1 cellular context compared by ENCODE assay signal in the genomic region with DNA sequence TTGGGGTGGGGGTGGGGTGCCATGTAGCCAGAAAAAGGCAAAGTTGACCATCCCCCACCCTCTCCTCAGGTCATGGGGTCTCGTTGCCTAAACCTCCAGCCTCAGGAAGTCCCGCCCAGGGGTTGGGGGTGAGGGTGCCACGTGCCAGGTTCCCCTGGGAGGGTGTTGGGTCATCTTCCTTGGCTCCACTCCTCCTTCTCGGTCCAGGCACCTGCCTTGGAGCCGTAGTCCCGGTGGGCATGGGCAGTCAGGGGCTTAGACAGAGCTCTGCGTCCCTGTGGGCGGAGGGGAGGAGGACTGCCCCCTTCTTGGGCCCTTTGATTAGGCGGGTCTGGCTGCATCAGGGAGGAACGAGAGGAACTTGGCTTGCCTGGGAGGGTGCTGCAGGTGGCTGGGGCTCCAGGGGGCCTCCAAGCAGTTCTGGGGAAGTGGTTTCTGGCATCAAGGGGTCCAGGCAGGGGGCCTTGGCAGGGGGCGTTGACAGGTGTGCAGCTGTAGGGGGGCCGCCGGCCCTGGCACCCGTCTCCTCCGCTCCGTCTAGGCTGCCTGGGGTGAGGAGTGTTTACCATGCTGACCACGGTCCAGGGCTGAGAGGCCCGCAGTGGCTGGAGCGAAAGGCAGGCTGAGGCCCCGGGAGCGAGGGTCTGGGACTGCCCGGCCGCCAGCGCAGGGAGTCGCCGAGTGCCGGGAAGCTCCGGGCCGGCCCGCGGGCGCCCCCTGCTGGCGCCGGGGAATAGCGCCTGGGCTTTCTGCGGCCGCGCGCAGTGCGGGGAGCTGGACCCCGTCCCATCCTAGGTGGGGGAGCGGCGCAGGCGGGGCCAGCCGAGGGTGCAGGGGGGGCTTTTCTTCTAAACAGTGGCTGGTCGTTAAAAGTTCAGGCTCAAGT.
TF ChIP-seq lines count a peak whose summit lies in the region.

No MANE protein-coding gene starts in this region.

TF ChIP-seq in K562, 482 proteins besides CTCF, POLR2A, EP300 and RAD21 (continued from another document and continues in another):
- TF ChIP-seq, protein P1, sequence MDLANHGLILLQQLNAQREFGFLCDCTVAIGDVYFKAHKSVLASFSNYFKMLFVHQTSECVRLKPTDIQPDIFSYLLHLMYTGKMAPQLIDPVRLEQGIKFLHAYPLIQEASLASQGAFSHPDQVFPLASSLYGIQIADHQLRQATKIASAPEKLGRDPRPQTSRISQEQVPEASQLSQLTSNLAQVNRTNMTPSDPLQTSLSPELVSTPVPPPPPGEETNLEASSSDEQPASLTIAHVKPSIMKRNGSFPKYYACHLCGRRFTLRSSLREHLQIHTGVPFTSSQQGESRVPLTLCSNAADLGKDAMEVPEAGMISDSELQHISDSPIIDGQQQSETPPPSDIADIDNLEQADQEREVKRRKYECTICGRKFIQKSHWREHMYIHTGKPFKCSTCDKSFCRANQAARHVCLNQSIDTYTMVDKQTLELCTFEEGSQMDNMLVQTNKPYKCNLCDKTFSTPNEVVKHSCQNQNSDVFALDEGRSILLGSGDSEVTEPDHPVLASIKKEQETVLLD (IDR thresholded peaks at IDR 0.05): no peak
- TF ChIP-seq BRD4 (IDR thresholded peaks at IDR 0.05): no peak
- TF ChIP-seq ATF1 (CRISPR knock-in tag; IDR thresholded peaks at IDR 0.05): no peak
- no peak for TF ChIP-seq ATF1 (tag; IDR thresholded peaks at IDR 0.05)
- TF ChIP-seq KAT7 (CRISPR knock-in tag; IDR thresholded peaks at IDR 0.05; ENCODE audit: borderline replicate concordance): peak; percentile 92
- TF ChIP-seq, protein P2, sequence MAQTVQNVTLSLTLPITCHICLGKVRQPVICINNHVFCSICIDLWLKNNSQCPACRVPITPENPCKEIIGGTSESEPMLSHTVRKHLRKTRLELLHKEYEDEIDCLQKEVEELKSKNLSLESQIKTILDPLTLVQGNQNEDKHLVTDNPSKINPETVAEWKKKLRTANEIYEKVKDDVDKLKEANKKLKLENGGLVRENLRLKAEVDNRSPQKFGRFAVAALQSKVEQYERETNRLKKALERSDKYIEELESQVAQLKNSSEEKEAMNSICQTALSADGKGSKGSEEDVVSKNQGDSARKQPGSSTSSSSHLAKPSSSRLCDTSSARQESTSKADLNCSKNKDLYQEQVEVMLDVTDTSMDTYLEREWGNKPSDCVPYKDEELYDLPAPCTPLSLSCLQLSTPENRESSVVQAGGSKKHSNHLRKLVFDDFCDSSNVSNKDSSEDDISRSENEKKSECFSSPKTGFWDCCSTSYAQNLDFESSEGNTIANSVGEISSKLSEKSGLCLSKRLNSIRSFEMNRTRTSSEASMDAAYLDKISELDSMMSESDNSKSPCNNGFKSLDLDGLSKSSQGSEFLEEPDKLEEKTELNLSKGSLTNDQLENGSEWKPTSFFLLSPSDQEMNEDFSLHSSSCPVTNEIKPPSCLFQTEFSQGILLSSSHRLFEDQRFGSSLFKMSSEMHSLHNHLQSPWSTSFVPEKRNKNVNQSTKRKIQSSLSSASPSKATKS (CRISPR knock-in tag; IDR thresholded peaks at IDR 0.05): no peak
- no peak for TF ChIP-seq ZNF140 (CRISPR knock-in tag; IDR thresholded peaks at IDR 0.05)
- peak; percentile 85 for TF ChIP-seq CCNT2 (IDR thresholded peaks at IDR 0.05; ENCODE audit: borderline replicate concordance, extremely low read depth, insufficient read length, low read depth, low read length)
- peak; percentile 80 for TF ChIP-seq RBFOX2 (IDR thresholded peaks at IDR 0.05; ENCODE audit: low read depth, low read length)
- no peak for TF ChIP-seq RBM39 (optimal IDR thresholded peaks at IDR 0.05; ENCODE audit: low read depth, low read length)
- no peak for TF ChIP-seq ZNF707 (CRISPR knock-in tag; conservative IDR thresholded peaks at IDR 0.05)
- TF ChIP-seq RBM22 (IDR thresholded peaks at IDR 0.05; ENCODE audit: low read depth, low read length, poor library complexity, severe bottlenecking): peak; percentile 89
- no peak for TF ChIP-seq TSC22D4 (tag; IDR thresholded peaks at IDR 0.05)
- TF ChIP-seq ZNF12 (CRISPR knock-in tag; IDR thresholded peaks at IDR 0.05): 0 out of 2 replicates have a peak, but pooled peaks have one; percentile 40
- TF ChIP-seq, protein P3, sequence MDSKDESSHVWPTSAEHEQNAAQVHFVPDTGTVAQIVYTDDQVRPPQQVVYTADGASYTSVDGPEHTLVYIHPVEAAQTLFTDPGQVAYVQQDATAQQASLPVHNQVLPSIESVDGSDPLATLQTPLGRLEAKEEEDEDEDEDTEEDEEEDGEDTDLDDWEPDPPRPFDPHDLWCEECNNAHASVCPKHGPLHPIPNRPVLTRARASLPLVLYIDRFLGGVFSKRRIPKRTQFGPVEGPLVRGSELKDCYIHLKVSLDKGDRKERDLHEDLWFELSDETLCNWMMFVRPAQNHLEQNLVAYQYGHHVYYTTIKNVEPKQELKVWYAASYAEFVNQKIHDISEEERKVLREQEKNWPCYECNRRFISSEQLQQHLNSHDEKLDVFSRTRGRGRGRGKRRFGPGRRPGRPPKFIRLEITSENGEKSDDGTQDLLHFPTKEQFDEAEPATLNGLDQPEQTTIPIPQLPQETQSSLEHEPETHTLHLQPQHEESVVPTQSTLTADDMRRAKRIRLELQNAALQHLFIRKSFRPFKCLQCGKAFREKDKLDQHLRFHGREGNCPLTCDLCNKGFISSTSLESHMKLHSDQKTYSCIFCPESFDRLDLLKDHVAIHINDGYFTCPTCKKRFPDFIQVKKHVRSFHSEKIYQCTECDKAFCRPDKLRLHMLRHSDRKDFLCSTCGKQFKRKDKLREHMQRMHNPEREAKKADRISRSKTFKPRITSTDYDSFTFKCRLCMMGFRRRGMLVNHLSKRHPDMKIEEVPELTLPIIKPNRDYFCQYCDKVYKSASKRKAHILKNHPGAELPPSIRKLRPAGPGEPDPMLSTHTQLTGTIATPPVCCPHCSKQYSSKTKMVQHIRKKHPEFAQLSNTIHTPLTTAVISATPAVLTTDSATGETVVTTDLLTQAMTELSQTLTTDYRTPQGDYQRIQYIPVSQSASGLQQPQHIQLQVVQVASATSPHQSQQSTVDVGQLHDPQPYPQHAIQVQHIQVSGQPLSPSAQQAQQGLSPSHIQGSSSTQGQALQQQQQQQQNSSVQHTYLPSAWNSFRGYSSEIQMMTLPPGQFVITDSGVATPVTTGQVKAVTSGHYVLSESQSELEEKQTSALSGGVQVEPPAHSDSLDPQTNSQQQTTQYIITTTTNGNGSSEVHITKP (IDR thresholded peaks at IDR 0.05; ENCODE audit: partially characterized antibody): no peak
- no peak for TF ChIP-seq SMAD2 (IDR thresholded peaks at IDR 0.05; ENCODE audit: low read depth, low read length)
- no peak for TF ChIP-seq ZNF316 (IDR thresholded peaks at IDR 0.05)
- TF ChIP-seq ZNF695 (CRISPR knock-in tag; IDR thresholded peaks at IDR 0.05): no peak
- no peak for TF ChIP-seq RFX7 (CRISPR knock-in tag; IDR thresholded peaks at IDR 0.05)
- no peak for TF ChIP-seq POLR2AphosphoS2 (IDR thresholded peaks at IDR 0.05; ENCODE audit: low read length)
- TF ChIP-seq, protein P4, sequence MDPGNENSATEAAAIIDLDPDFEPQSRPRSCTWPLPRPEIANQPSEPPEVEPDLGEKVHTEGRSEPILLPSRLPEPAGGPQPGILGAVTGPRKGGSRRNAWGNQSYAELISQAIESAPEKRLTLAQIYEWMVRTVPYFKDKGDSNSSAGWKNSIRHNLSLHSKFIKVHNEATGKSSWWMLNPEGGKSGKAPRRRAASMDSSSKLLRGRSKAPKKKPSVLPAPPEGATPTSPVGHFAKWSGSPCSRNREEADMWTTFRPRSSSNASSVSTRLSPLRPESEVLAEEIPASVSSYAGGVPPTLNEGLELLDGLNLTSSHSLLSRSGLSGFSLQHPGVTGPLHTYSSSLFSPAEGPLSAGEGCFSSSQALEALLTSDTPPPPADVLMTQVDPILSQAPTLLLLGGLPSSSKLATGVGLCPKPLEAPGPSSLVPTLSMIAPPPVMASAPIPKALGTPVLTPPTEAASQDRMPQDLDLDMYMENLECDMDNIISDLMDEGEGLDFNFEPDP (CRISPR knock-in tag; IDR thresholded peaks at IDR 0.05): no peak
- no peak for TF ChIP-seq TRIM28 (IDR thresholded peaks at IDR 0.05)
- TF ChIP-seq YY1 (IDR thresholded peaks at IDR 0.05; ENCODE audit: borderline replicate concordance in 1 of 3, control insufficient read depth in 1 of 3, extremely low read depth in 1 of 3, insufficient read depth in 3 of 3, insufficient read length in 1 of 3, insufficient replicate concordance in 2 of 3, low read depth in 1 of 3, low read length in 2 of 3): peak in 2 of 3 experiments; percentile 13 to 29
- no peak for TF ChIP-seq ZNF253 (CRISPR knock-in tag; conservative IDR thresholded peaks at IDR 0.05)
- TF ChIP-seq, protein P5, sequence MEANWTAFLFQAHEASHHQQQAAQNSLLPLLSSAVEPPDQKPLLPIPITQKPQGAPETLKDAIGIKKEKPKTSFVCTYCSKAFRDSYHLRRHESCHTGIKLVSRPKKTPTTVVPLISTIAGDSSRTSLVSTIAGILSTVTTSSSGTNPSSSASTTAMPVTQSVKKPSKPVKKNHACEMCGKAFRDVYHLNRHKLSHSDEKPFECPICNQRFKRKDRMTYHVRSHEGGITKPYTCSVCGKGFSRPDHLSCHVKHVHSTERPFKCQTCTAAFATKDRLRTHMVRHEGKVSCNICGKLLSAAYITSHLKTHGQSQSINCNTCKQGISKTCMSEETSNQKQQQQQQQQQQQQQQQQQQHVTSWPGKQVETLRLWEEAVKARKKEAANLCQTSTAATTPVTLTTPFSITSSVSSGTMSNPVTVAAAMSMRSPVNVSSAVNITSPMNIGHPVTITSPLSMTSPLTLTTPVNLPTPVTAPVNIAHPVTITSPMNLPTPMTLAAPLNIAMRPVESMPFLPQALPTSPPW (CRISPR knock-in tag; IDR thresholded peaks at IDR 0.05): peak; percentile 84
- TF ChIP-seq, protein P6, sequence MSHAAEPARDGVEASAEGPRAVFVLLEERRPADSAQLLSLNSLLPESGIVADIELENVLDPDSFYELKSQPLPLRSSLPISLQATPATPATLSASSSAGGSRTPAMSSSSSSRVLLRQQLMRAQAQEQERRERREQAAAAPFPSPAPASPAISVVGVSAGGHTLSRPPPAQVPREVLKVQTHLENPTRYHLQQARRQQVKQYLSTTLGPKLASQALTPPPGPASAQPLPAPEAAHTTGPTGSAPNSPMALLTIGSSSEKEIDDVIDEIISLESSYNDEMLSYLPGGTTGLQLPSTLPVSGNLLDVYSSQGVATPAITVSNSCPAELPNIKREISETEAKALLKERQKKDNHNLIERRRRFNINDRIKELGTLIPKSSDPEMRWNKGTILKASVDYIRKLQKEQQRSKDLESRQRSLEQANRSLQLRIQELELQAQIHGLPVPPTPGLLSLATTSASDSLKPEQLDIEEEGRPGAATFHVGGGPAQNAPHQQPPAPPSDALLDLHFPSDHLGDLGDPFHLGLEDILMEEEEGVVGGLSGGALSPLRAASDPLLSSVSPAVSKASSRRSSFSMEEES (CRISPR knock-in tag; IDR thresholded peaks at IDR 0.05): no peak
- TF ChIP-seq CAMTA2 (CRISPR knock-in tag; conservative IDR thresholded peaks at IDR 0.05): no peak
- TF ChIP-seq IFI16 (CRISPR knock-in tag; IDR thresholded peaks at IDR 0.05): no peak
- TF ChIP-seq DIDO1 (tag; IDR thresholded peaks at IDR 0.05; ENCODE audit: low read depth): no peak
- no peak for TF ChIP-seq MECOM (CRISPR knock-in tag; IDR thresholded peaks at IDR 0.05)
- no peak for TF ChIP-seq ERF (CRISPR knock-in tag; IDR thresholded peaks at IDR 0.05)
- TF ChIP-seq SMAD3 (CRISPR knock-in tag; conservative IDR thresholded peaks at IDR 0.05): no peak
- peak; percentile 95 for TF ChIP-seq ZBTB7A (IDR thresholded peaks at IDR 0.05; ENCODE audit: borderline replicate concordance, control insufficient read depth, low read depth, low read length)
- TF ChIP-seq NR1H2 (CRISPR knock-in tag; IDR thresholded peaks at IDR 0.05): 0 out of 2 replicates have a peak, but pooled peaks have one; percentile 58
- TF ChIP-seq MAZ (CRISPR knock-in tag; conservative IDR thresholded peaks at IDR 0.05 in 1 of 2, IDR thresholded peaks at IDR 0.05 in 1 of 2): peak; percentile 14 to 80; a peak in 2 of 4 replicates
- TF ChIP-seq TOE1 (IDR thresholded peaks at IDR 0.05; ENCODE audit: borderline replicate concordance): no peak
- TF ChIP-seq TOE1 (CRISPR knock-in tag; IDR thresholded peaks at IDR 0.05; ENCODE audit: borderline replicate concordance, low read depth): no peak
- TF ChIP-seq SREBF2 (CRISPR knock-in tag; IDR thresholded peaks at IDR 0.05): no peak
- TF ChIP-seq FUS (optimal IDR thresholded peaks at IDR 0.05; ENCODE audit: low read depth, low read length): no peak
- TF ChIP-seq, protein P7, sequence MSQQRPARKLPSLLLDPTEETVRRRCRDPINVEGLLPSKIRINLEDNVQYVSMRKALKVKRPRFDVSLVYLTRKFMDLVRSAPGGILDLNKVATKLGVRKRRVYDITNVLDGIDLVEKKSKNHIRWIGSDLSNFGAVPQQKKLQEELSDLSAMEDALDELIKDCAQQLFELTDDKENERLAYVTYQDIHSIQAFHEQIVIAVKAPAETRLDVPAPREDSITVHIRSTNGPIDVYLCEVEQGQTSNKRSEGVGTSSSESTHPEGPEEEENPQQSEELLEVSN (IDR thresholded peaks at IDR 0.05; ENCODE audit: borderline replicate concordance in 1 of 2, extremely low read depth in 1 of 2, insufficient read depth in 1 of 2, insufficient read length in 1 of 2, low read depth in 1 of 2, low read length in 1 of 2, poor library complexity in 1 of 2, severe bottlenecking in 1 of 2): peak in 1 of 2 experiments; percentile 11
- TF ChIP-seq, protein P8, sequence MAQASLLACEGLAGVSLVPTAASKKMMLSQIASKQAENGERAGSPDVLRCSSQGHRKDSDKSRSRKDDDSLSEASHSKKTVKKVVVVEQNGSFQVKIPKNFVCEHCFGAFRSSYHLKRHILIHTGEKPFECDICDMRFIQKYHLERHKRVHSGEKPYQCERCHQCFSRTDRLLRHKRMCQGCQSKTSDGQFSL (CRISPR knock-in tag; IDR thresholded peaks at IDR 0.05): peak; percentile 80; the same call in 1 of the 2 replicates
- TF ChIP-seq, protein P8 (tag; IDR thresholded peaks at IDR 0.05): peak in 1 of 2 experiments; percentile 92; a peak in 1 of 4 replicates
- TF ChIP-seq, protein P9, sequence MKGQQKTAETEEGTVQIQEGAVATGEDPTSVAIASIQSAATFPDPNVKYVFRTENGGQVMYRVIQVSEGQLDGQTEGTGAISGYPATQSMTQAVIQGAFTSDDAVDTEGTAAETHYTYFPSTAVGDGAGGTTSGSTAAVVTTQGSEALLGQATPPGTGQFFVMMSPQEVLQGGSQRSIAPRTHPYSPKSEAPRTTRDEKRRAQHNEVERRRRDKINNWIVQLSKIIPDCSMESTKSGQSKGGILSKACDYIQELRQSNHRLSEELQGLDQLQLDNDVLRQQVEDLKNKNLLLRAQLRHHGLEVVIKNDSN (CRISPR knock-in tag; IDR thresholded peaks at IDR 0.05): 0 out of 2 replicates have a peak, but pooled peaks have one; percentile 35
- TF ChIP-seq, protein P10, sequence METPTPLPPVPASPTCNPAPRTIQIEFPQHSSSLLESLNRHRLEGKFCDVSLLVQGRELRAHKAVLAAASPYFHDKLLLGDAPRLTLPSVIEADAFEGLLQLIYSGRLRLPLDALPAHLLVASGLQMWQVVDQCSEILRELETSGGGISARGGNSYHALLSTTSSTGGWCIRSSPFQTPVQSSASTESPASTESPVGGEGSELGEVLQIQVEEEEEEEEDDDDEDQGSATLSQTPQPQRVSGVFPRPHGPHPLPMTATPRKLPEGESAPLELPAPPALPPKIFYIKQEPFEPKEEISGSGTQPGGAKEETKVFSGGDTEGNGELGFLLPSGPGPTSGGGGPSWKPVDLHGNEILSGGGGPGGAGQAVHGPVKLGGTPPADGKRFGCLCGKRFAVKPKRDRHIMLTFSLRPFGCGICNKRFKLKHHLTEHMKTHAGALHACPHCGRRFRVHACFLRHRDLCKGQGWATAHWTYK (CRISPR knock-in tag; IDR thresholded peaks at IDR 0.05): peak; percentile 39; the same call in 1 of the 2 replicates
- TF ChIP-seq RBM15 (IDR thresholded peaks at IDR 0.05; ENCODE audit: insufficient read depth, low read length): no peak
- TF ChIP-seq MED1 (CRISPR knock-in tag; IDR thresholded peaks at IDR 0.05; ENCODE audit: borderline replicate concordance): no peak
